Comparison of ENCODE assay signal across 18 cellular contexts in genomic region chr1:1797731-1798341, GRCh38. TPM values are rescaled to one million over a fixed set of nuclear protein-coding genes. Genes with fewer than 3 reads are reported as not detected.
DNase-seq lines count a peak whose midpoint lies in the region; ATAC-seq and TF ChIP-seq lines count a peak whose summit lies in the region.
"Had no signal": no experiment of that assay in that cellular context is flagged by ENCODE, and none has a peak within 500 bp of the region (broad histone marks: within the 10 kb centered on the region; RNA-seq: fewer than 3 reads in every experiment).

No MANE protein-coding gene starts in this region.

- H3K4me3 ChIP-seq in OCI-LY7 (ENCODE audit: low read depth, low read length, poor library complexity, severe bottlenecking) = no peak overlapping the region
- H3K4me3 ChIP-seq in endodermal cell (ENCODE audit: low read length) = no peak overlapping the region
- H3K4me3 ChIP-seq: gastroesophageal sphincter, left lung, prostate gland had no signal

- intact Hi-C loops in OCI-LY7 (cut with micrococcal nuclease; ENCODE audit: unreplicated experiment) = no loop called here

- H3K36me3 ChIP-seq in OCI-LY7 (ENCODE audit: insufficient read depth, low read length) = peaks cover 98% of the 10 kb centered on the region
- peaks cover 97% of the 10 kb centered on the region for H3K36me3 ChIP-seq in endodermal cell (ENCODE audit: control insufficient read depth, insufficient read depth, low read length)
- H3K36me3 ChIP-seq: prostate gland had no signal

- H3K4me3 Mint-ChIP-seq in activated T-cell treated with anti-CD3 and anti-CD28 coated beads, Interleukin-2, amount 50 U/mL, for 72 hours = no peak overlapping the region
- no peak overlapping the region for H3K4me3 Mint-ChIP-seq in stimulated activated naive CD8-positive, alpha-beta T cell treated with anti-CD3 and anti-CD28 coated beads, Interleukin-15, Interleukin-2, amounts not matched to agents 100 ng/mL and 50 ng/mL, for 24 hours
- H3K4me3 Mint-ChIP-seq in endodermal cell = no peak overlapping the region
- H3K4me3 Mint-ChIP-seq: activated T-helper 1 cell treated with anti-CD3 and anti-CD28 coated beads, Interleukin-12 subunit alpha, Interleukin-12 subunit beta, Interleukin-2, Interleukin-4 antibody, amounts not matched to agents 30 ng/mL and 10 ng/mL and 1 ng/mL, durations not matched to agents 14 hours and 24 hours and 36 hours had no signal

- H3K27me3 Mint-ChIP-seq in activated T-cell treated with anti-CD3 and anti-CD28 coated beads, Interleukin-2, amount 50 U/mL, for 72 hours (ENCODE audit: low read depth) = no peaks in the 10 kb centered on the region
- no peaks in the 10 kb centered on the region for H3K27me3 Mint-ChIP-seq in stimulated activated naive CD8-positive, alpha-beta T cell treated with anti-CD3 and anti-CD28 coated beads, Interleukin-15, Interleukin-2, amounts not matched to agents 100 ng/mL and 50 ng/mL, for 24 hours
- H3K27me3 Mint-ChIP-seq in endodermal cell (ENCODE audit: insufficient read depth) = no peaks in the 10 kb centered on the region

- H3K9me3 Mint-ChIP-seq in activated T-cell treated with anti-CD3 and anti-CD28 coated beads, Interleukin-2, amount 50 U/mL, for 72 hours = no peaks in the 10 kb centered on the region
- no peaks in the 10 kb centered on the region for H3K9me3 Mint-ChIP-seq in stimulated activated naive CD8-positive, alpha-beta T cell treated with anti-CD3 and anti-CD28 coated beads, Interleukin-15, Interleukin-2, amounts not matched to agents 100 ng/mL and 50 ng/mL, for 24 hours
- H3K9me3 Mint-ChIP-seq in endodermal cell = no peaks in the 10 kb centered on the region
- H3K9me3 Mint-ChIP-seq: activated T-helper 1 cell treated with anti-CD3 and anti-CD28 coated beads, Interleukin-12 subunit alpha, Interleukin-12 subunit beta, Interleukin-2, Interleukin-4 antibody, amounts not matched to agents 30 ng/mL and 10 ng/mL and 1 ng/mL, durations not matched to agents 14 hours and 24 hours and 36 hours had no signal

- peak overlapping the region; percentile 63 for H3K27ac Mint-ChIP-seq in activated T-cell treated with anti-CD3 and anti-CD28 coated beads, Interleukin-2, amount 50 U/mL, for 72 hours
- peak overlapping the region; percentile 55 for H3K27ac Mint-ChIP-seq in stimulated activated naive CD8-positive, alpha-beta T cell treated with anti-CD3 and anti-CD28 coated beads, Interleukin-15, Interleukin-2, amounts not matched to agents 100 ng/mL and 50 ng/mL, for 24 hours
- H3K27ac Mint-ChIP-seq in endodermal cell = no peak overlapping the region
- H3K27ac Mint-ChIP-seq: activated T-helper 1 cell treated with anti-CD3 and anti-CD28 coated beads, Interleukin-12 subunit alpha, Interleukin-12 subunit beta, Interleukin-2, Interleukin-4 antibody, amounts not matched to agents 30 ng/mL and 10 ng/mL and 1 ng/mL, durations not matched to agents 14 hours and 24 hours and 36 hours had no signal

- no peak for ATAC-seq in activated T-cell treated with anti-CD3 and anti-CD28 coated beads, Interleukin-2, amount 50 U/mL, for 72 hours (replicated peaks in 1 of 2)
- no peak for ATAC-seq in HG03457 (IDR thresholded peaks at IDR 0.05; ENCODE audit: unreplicated experiment)
- ATAC-seq: gastroesophageal sphincter, left lung had no signal

- WGBS in endodermal cell (ENCODE audit: insufficient coverage in 1 of 2, insufficient read length in 1 of 2), 2 experiments = 93 to 95% methylated on average over 10 to 11 of the region's 11 CpGs

- H4K20me1 ChIP-seq in OCI-LY7 (ENCODE audit: insufficient read depth, low read length) = peaks cover 5% of the 10 kb centered on the region; the same call in 1 of the 2 replicates

- peaks cover 7 to 23% of the 10 kb centered on the region in 2 donors for H3K36me3 Mint-ChIP-seq in activated T-cell treated with anti-CD3 and anti-CD28 coated beads, Interleukin-2, amount 50 U/mL, for 72 hours (ENCODE audit: insufficient read depth in 2 of 2)
- peaks cover 60% of the 10 kb centered on the region for H3K36me3 Mint-ChIP-seq in stimulated activated naive CD8-positive, alpha-beta T cell treated with anti-CD3 and anti-CD28 coated beads, Interleukin-15, Interleukin-2, amounts not matched to agents 100 ng/mL and 50 ng/mL, for 24 hours (ENCODE audit: low read depth)
- peaks cover 73% of the 10 kb centered on the region for H3K36me3 Mint-ChIP-seq in endodermal cell (ENCODE audit: low read depth)

- CTCF ChIA-PET in OCI-LY7 (lab: Charles Lee; ENCODE audit: unreplicated experiment) = no interaction called here

- POLR2A ChIA-PET in OCI-LY7 (lab: Charles Lee) = interaction anchor here (0.6 kb wide), 1 partner anchor 23 kb away, joined by 3 read pairs; no protein-coding TSS in a partner anchor

- H3K4me1 Mint-ChIP-seq in activated T-cell treated with anti-CD3 and anti-CD28 coated beads, Interleukin-2, amount 50 U/mL, for 72 hours (ENCODE audit: low read depth) = peaks cover 25% of the 10 kb centered on the region
- peaks cover 33% of the 10 kb centered on the region for H3K4me1 Mint-ChIP-seq in stimulated activated naive CD8-positive, alpha-beta T cell treated with anti-CD3 and anti-CD28 coated beads, Interleukin-15, Interleukin-2, amounts not matched to agents 100 ng/mL and 50 ng/mL, for 24 hours (ENCODE audit: low read depth)
- no peaks in the 10 kb centered on the region for H3K4me1 Mint-ChIP-seq in endodermal cell

- DNase-seq in activated T-cell treated with anti-CD3 and anti-CD28 coated beads, Interleukin-2, amount 50 U/mL, for 72 hours = no peak
- DNase-seq in activated T-cell treated with anti-CD3 and anti-CD28 coated beads, Interleukin-2, amount 50 U/mL, for 1 hour = no peak
- peak; percentile 21 for DNase-seq in OCI-LY7 (ENCODE audit: low spot score)
- DNase-seq in germinal center (ENCODE audit: low spot score) = peak; percentile 62
- no peak for DNase-seq in amniotic stem cell (lab: John Stamatoyannopoulos, UW)
- no peak for DNase-seq in endodermal cell
- DNase-seq: activated CD4-positive, alpha-beta T cell treated with anti-CD3 and anti-CD28 coated beads for 1 hour; EL; KBM-7; left lung; NCI-H1105 treated with DMSO at 0.1 percent for 48 hours; NCI-H2171; stimulated activated CD4-positive, alpha-beta T cell treated with anti-CD3 and anti-CD28 coated beads, Interleukin-12 subunit alpha, Interleukin-12 subunit beta, amount 100 ng/mL, for 4 hours had no signal

- no peaks in the 10 kb centered on the region for H3K9me2 ChIP-seq in OCI-LY7 (ENCODE audit: insufficient read depth, low read length)

- H3K4me2 ChIP-seq in OCI-LY7 (ENCODE audit: low read length) = no peak overlapping the region

- no peak overlapping the region for H2AFZ ChIP-seq in OCI-LY7 (ENCODE audit: low read length)

- BruUV-seq in OCI-LY7 (replicated peaks; lab: Mats Ljungman, UMichigan) = no TSS peak

- no peak for TF ChIP-seq CTCF in OCI-LY7 (conservative IDR thresholded peaks at IDR 0.05; ENCODE audit: low read length)
- TF ChIP-seq CTCF in endodermal cell (conservative IDR thresholded peaks at IDR 0.05) = no peak

- H3K27ac ChIP-seq in OCI-LY7 (ENCODE audit: low read depth, low read length, poor library complexity, severe bottlenecking) (peak overlapping the region; percentile 36), endodermal cell (ENCODE audit: low read depth, low read length) (no peak overlapping the region)
- H3K27ac ChIP-seq: gastroesophageal sphincter, left lung, prostate gland had no signal

- H3K9me3 ChIP-seq in OCI-LY7 (ENCODE audit: low read length) (no peaks in the 10 kb centered on the region), endodermal cell (ENCODE audit: control insufficient read depth, low read length) (no peaks in the 10 kb centered on the region)
- H3K9me3 ChIP-seq: gastroesophageal sphincter, left lung, prostate gland had no signal

- H3K9ac ChIP-seq in endodermal cell (ENCODE audit: extremely low read depth, low read length, poor library complexity, severe bottlenecking) = no peak overlapping the region

- peaks cover 55% of the 10 kb centered on the region for H3K79me2 ChIP-seq in OCI-LY7 (ENCODE audit: insufficient read depth, low read depth, low read length)

- no peaks in the 10 kb centered on the region for H3K27me3 ChIP-seq in endodermal cell (ENCODE audit: control insufficient read depth, insufficient read depth, low read length, poor library complexity, severe bottlenecking)
- H3K27me3 ChIP-seq: gastroesophageal sphincter, left lung had no signal

- H3K4me1 ChIP-seq in OCI-LY7 (ENCODE audit: insufficient read depth, low read length, poor library complexity, severe bottlenecking) = peaks cover 19% of the 10 kb centered on the region
- H3K4me1 ChIP-seq in endodermal cell (ENCODE audit: control insufficient read depth, insufficient read depth, low read length) = no peaks in the 10 kb centered on the region
- H3K4me1 ChIP-seq: gastroesophageal sphincter, left lung, prostate gland had no signal

RNA-seq across cellular contexts. Expression of gene NADK, which starts 19.6 kb away (rescaled TPM):
- 10 to 100 TPM; 54.0 to 54.5 TPM for total RNA-seq in activated T-cell treated with anti-CD3 and anti-CD28 coated beads, Interleukin-2, amount 50 U/mL, for 72 hours
- total RNA-seq in OCI-LY7 (2014; rRNA removed; shearing (Covaris generic)) = 144 and 156 TPM in 2 replicates
- total RNA-seq in OCI-LY7 (2022) (173 and 184 TPM in 2 replicates), endodermal cell (10 to 100 TPM; 75.2 to 81.6 TPM)
- polyA plus RNA-seq in endodermal cell (2013, experiment 1 of 2) = 49.0 TPM
- polyA plus RNA-seq in endodermal cell (2013, experiment 2 of 2) = 44.8 TPM

Comparison
In these comparisons a context has a peak if more than half of its experiments do, and no peak if none do; other contexts are left out.
1. DNase-seq: peak in OCI-LY7 (single experiment) and germinal center (single experiment); none in activated T-cell treated with anti-CD3 and anti-CD28 coated beads, Interleukin-2, amount 50 U/mL, for 72 hours (0 of 2), activated T-cell treated with anti-CD3 and anti-CD28 coated beads, Interleukin-2, amount 50 U/mL, for 1 hour (single experiment), amniotic stem cell (single experiment) and endodermal cell (single experiment).